ENCODE assay signal across 14 cellular contexts in the genomic region with DNA sequence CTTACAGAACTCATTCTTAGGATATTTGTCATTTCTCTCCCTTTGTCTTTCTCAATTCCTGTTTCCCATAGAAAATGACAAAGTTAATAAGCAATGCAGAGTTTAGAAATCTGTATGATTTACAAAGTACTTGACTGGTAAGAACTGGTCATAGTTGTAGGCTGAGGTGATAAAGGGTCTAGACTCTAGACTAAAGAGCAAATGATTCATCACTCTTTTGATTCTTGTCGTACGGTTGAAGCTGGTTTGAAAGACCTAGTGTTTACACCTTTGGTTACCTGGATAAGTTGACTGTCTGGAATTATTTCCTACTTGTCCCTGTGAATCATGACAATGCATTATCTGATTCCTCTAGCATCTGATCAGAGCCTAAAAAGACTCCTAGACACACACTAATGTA. TPM values are rescaled to one million over a fixed set of nuclear protein-coding genes. Genes with fewer than 3 reads are reported as not detected.
DNase-seq lines count a peak whose midpoint lies in the region; ATAC-seq, FAIRE-seq and TF ChIP-seq lines count a peak whose summit lies in the region.
"Had no signal": no experiment of that assay in that cellular context is flagged by ENCODE, and none has a peak within 500 bp of the region (broad histone marks: within the 10 kb centered on the region; RNA-seq: fewer than 3 reads in every experiment).

No MANE protein-coding gene starts in this region.

- ATAC-seq in RWPE2 (ENCODE audit: low read depth): peak; percentile 94

- H2AFZ ChIP-seq in keratinocyte (ENCODE audit: control insufficient read depth, low read length): no peak overlapping the region

- no peaks in the 10 kb centered on the region for H3K9me1 ChIP-seq in keratinocyte (ENCODE audit: control insufficient read depth, extremely low read depth, insufficient read depth, low read length)

- H3K4me2 ChIP-seq in keratinocyte (ENCODE audit: control insufficient read depth, extremely low read depth, insufficient read depth, low read depth, low read length): no peak overlapping the region

- H3K9me3 ChIP-seq in RWPE2 (ENCODE audit: severe bottlenecking) (peaks cover 2% of the 10 kb centered on the region), keratinocyte (ENCODE audit: control insufficient read depth, low read depth, low read length) (no peaks in the 10 kb centered on the region), tibial artery (no peaks in the 10 kb centered on the region)
- H3K9me3 ChIP-seq: ascending aorta, left ventricle myocardium inferior had no signal

- H3K4me3 ChIP-seq in AG09309 (ENCODE audit: control insufficient read depth, low read depth, low read length) (no peak overlapping the region), GM12865 (ENCODE audit: low read depth, low read length) (no peak overlapping the region), RWPE2 (ENCODE audit: severe bottlenecking) (no peak overlapping the region), keratinocyte (ENCODE audit: control insufficient read depth in 2 of 3, extremely low read depth in 1 of 3, insufficient read depth in 2 of 3, low read depth in 1 of 3, low read length in 3 of 3) (no peak overlapping the region), tibial artery (no peak overlapping the region)
- H3K4me3 ChIP-seq: ascending aorta, left ventricle myocardium inferior had no signal

- H3K4me1 ChIP-seq in RWPE2 (ENCODE audit: insufficient read depth, poor library complexity, severe bottlenecking) (peaks cover 15% of the 10 kb centered on the region), keratinocyte (ENCODE audit: control insufficient read depth, extremely low read depth, insufficient read depth, low read length) (peaks cover 19% of the 10 kb centered on the region), tibial artery (no peaks in the 10 kb centered on the region)
- H3K4me1 ChIP-seq: ascending aorta, left ventricle myocardium inferior had no signal

- intact Hi-C loops in tibial artery (cut with DNase I; ENCODE audit: low total_unique reads): no loop called here

- no peak overlapping the region for H3K9ac ChIP-seq in keratinocyte (ENCODE audit: control insufficient read depth, extremely low read depth, insufficient read depth, low read length)

- DNase-seq in AG09309 (ENCODE audit: low read depth) (peak; percentile 25), GM12865 (ENCODE audit: low read depth) (peak; percentile 34), RWPE2 (ENCODE audit: low spot score) (no peak), keratinocyte (ENCODE audit: low read depth, low spot score) (peak; percentile 62), iPS-NIHi11 (ENCODE audit: low spot score) (no peak), NCI-H1105 (lab: John Stamatoyannopoulos, UW) (no peak), tibial artery (no peak)
- no peak for DNase-seq in activated CD4-positive, alpha-beta T cell treated with anti-CD3 and anti-CD28 coated beads, Interleukin-2, amount 50 U/mL, for 48 hours
- DNase-seq: C1 segment of cervical spinal cord; effector CD4-positive, alpha-beta T cell; left ventricle myocardium inferior; MM.1S; NK-92 treated with Interleukin-12 subunit alpha and Interleukin-12 subunit beta, amount 100 ng/mL, for 24 hours had no signal

- peak; percentile 89 for FAIRE-seq in keratinocyte (lab: Jason Lieb, UNC)

- H3K79me2 ChIP-seq in keratinocyte (ENCODE audit: control insufficient read depth, insufficient read depth, low read length): no peaks in the 10 kb centered on the region

- no peaks in the 10 kb centered on the region for H3K27me3 ChIP-seq in RWPE2 (ENCODE audit: insufficient read depth, poor library complexity, severe bottlenecking)
- no peaks in the 10 kb centered on the region for H3K27me3 ChIP-seq in keratinocyte (ENCODE audit: control insufficient read depth, extremely low read depth, insufficient read depth, low read length)
- H3K27me3 ChIP-seq in tibial artery: no peaks in the 10 kb centered on the region
- H3K27me3 ChIP-seq: ascending aorta had no signal

- TF ChIP-seq CTCF in AG09309 (IDR thresholded peaks at IDR 0.05; ENCODE audit: control insufficient read depth, insufficient read depth, low read depth, low read length, missing control alignments) (no peak), GM12865 (IDR thresholded peaks at IDR 0.05; ENCODE audit: insufficient read depth, low read depth, low read length, missing control alignments) (no peak), RWPE2 (IDR thresholded peaks at IDR 0.05; ENCODE audit: poor library complexity, severe bottlenecking) (no peak), keratinocyte (optimal IDR thresholded peaks at IDR 0.05 in 1 of 3, IDR thresholded peaks at IDR 0.05 in 1 of 3, conservative IDR thresholded peaks at IDR 0.05 in 1 of 3; ENCODE audit: extremely low read depth in 1 of 3, insufficient read depth in 2 of 3, low read length in 3 of 3) (no peak), tibial artery (IDR thresholded peaks at IDR 0.05) (no peak)

- dilution Hi-C loops in keratinocyte (cut with MboI; ENCODE audit: extremely low pct_ligation_motif_present, low sequenced_read_pairs): no loop called here

- H3K27ac ChIP-seq in RWPE2 (ENCODE audit: poor library complexity, severe bottlenecking) (peak overlapping the region; percentile 88), keratinocyte (ENCODE audit: control insufficient read depth, insufficient read depth, low read length) (peak overlapping the region; percentile 41), tibial artery (no peak overlapping the region)
- H3K27ac ChIP-seq: ascending aorta, left ventricle myocardium inferior had no signal

- no peaks in the 10 kb centered on the region for H3K36me3 ChIP-seq in RWPE2 (ENCODE audit: low read depth)
- H3K36me3 ChIP-seq in keratinocyte (ENCODE audit: control insufficient read depth in 2 of 2, extremely low read depth in 1 of 2, insufficient read depth in 2 of 2, low read length in 2 of 2): no peaks in the 10 kb centered on the region
- H3K36me3 ChIP-seq in tibial artery: no peaks in the 10 kb centered on the region
- H3K36me3 ChIP-seq: ascending aorta, left ventricle myocardium inferior had no signal

- H4K20me1 ChIP-seq in keratinocyte (ENCODE audit: control insufficient read depth, extremely low read depth, insufficient read depth, low read length): no peaks in the 10 kb centered on the region

RNA-seq across cellular contexts. Expression of a gene that starts 58.9 kb away (rescaled TPM):
- 183 to 225 TPM (median 214 TPM) in 3 replicates for polyA plus RNA-seq in keratinocyte
- 74.0 TPM for polyA plus RNA-seq in keratinocyte (2011; ENCODE audit: low read depth)
- 147 and 150 TPM in 2 replicates for polyA plus RNA-seq in keratinocyte (2011; cell fraction: cytosol; rRNA removed)
- 205 and 240 TPM in 2 replicates for polyA plus RNA-seq in keratinocyte (2011; cell fraction: nucleus; rRNA removed)
- 79.1 and 146 TPM in 2 replicates for polyA plus RNA-seq in keratinocyte (2012; ENCODE audit: low replicate concordance)
- polyA minus RNA-seq in keratinocyte: 366 to 406 TPM (median 369 TPM) in 3 replicates
- polyA minus RNA-seq in keratinocyte (2011; cell fraction: cytosol; rRNA and poly(A)+ RNA removed): 257 TPM
- 251 and 386 TPM in 2 replicates for polyA minus RNA-seq in keratinocyte (2011; cell fraction: nucleus; rRNA and poly(A)+ RNA removed)

Comparison
In these comparisons a context has a peak if more than half of its experiments do, and no peak if none do; other contexts are left out.
1. DNase-seq: peak in AG09309 (single experiment), GM12865 (single experiment) and keratinocyte (single experiment); none in RWPE2 (single experiment), iPS-NIHi11 (single experiment), NCI-H1105 (single experiment), tibial artery (0 of 2) and activated CD4-positive, alpha-beta T cell treated with anti-CD3 and anti-CD28 coated beads, Interleukin-2, amount 50 U/mL, for 48 hours (0 of 2).
2. H3K27ac ChIP-seq: peak in RWPE2 (single experiment) and keratinocyte (single experiment); none in tibial artery (0 of 2).